Comparison of ENCODE assay signal across 1 cellular context in genomic region chr10:91953600-91954140, GRCh38.
TF ChIP-seq lines count a peak whose summit lies in the region.

No MANE protein-coding gene starts in this region.

TF ChIP-seq in H1, 55 proteins besides CTCF, POLR2A, EP300 and RAD21:
- TF ChIP-seq CEBPB (IDR thresholded peaks at IDR 0.05; ENCODE audit: low read depth, low read length) (0 out of 2 replicates have a peak, but pooled peaks have one; percentile 4), TAF7 (optimal IDR thresholded peaks at IDR 0.05; ENCODE audit: borderline replicate concordance, low read depth, low read length) (no peak)
